Comparison of ENCODE assay signal across 1 cellular context in the genomic region with DNA sequence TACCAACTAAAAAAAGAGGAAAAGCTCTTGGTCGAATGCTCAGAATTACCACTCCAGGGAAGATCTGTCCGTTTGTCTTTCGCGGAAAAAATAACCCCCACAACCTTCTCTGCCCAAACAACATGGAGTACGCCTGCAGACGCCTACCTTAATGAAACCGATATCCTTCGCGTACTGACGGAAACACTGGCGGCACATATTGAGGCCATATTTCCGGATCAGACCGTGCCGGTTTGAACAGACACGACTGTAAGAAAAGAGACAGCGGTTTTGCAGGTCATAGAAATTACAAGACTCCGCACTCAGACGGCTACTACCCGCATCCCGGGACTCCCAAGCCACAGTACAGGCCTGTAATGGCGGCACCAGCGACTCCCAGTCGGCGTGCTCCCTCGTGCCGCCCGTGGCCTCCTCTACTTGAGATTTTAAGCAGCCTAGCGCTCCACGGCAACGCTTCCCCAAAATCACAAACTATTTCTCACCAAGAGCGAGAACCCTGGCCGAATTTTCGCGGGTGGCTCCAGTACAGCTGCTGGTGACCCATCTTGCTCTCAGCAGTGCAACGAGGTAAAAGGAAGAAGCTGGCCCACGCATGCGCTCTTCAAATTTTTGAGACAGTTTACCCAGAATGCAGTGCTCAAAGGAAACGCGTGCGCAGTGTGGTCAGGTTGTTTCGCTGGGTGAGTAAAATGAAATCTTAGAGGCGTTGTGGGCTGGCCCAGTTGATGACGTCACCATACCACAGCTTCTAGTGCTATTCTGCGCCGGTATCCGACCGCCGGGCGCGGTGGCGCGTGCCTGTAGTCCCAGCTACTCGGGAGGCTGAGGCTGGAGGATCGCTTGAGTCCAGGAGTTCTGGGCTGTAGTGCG.
TF ChIP-seq lines count a peak whose summit lies in the region.

TSS of gene RPS29 (minus strand) at position 578 of the 870 bp plus-strand sequence. CDS start at position 544, 34 bp downstream.

TF ChIP-seq in GM12878, 131 proteins besides CTCF, POLR2A, EP300 and RAD21 (continued from another document and continues in another):
- TF ChIP-seq, protein P1, sequence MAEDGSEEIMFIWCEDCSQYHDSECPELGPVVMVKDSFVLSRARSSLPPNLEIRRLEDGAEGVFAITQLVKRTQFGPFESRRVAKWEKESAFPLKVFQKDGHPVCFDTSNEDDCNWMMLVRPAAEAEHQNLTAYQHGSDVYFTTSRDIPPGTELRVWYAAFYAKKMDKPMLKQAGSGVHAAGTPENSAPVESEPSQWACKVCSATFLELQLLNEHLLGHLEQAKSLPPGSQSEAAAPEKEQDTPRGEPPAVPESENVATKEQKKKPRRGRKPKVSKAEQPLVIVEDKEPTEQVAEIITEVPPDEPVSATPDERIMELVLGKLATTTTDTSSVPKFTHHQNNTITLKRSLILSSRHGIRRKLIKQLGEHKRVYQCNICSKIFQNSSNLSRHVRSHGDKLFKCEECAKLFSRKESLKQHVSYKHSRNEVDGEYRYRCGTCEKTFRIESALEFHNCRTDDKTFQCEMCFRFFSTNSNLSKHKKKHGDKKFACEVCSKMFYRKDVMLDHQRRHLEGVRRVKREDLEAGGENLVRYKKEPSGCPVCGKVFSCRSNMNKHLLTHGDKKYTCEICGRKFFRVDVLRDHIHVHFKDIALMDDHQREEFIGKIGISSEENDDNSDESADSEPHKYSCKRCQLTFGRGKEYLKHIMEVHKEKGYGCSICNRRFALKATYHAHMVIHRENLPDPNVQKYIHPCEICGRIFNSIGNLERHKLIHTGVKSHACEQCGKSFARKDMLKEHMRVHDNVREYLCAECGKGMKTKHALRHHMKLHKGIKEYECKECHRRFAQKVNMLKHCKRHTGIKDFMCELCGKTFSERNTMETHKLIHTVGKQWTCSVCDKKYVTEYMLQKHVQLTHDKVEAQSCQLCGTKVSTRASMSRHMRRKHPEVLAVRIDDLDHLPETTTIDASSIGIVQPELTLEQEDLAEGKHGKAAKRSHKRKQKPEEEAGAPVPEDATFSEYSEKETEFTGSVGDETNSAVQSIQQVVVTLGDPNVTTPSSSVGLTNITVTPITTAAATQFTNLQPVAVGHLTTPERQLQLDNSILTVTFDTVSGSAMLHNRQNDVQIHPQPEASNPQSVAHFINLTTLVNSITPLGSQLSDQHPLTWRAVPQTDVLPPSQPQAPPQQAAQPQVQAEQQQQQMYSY (CRISPR knock-in tag; IDR thresholded peaks at IDR 0.05): peak; percentile 83
- TF ChIP-seq KLF5 (IDR thresholded peaks at IDR 0.05; ENCODE audit: partially characterized antibody): peak; percentile 81
- TF ChIP-seq SIX5 (IDR thresholded peaks at IDR 0.05; ENCODE audit: low read depth, low read length, severe bottlenecking): no peak
- TF ChIP-seq BACH1 (IDR thresholded peaks at IDR 0.05; ENCODE audit: borderline replicate concordance): no peak
- 0 out of 2 replicates have a peak, but pooled peaks have one; percentile 14 for TF ChIP-seq REST (IDR thresholded peaks at IDR 0.05; ENCODE audit: low read depth, low read length)
- TF ChIP-seq POLR2AphosphoS5 (IDR thresholded peaks at IDR 0.05; ENCODE audit: low read length): peak; percentile 99
- TF ChIP-seq, protein P2, sequence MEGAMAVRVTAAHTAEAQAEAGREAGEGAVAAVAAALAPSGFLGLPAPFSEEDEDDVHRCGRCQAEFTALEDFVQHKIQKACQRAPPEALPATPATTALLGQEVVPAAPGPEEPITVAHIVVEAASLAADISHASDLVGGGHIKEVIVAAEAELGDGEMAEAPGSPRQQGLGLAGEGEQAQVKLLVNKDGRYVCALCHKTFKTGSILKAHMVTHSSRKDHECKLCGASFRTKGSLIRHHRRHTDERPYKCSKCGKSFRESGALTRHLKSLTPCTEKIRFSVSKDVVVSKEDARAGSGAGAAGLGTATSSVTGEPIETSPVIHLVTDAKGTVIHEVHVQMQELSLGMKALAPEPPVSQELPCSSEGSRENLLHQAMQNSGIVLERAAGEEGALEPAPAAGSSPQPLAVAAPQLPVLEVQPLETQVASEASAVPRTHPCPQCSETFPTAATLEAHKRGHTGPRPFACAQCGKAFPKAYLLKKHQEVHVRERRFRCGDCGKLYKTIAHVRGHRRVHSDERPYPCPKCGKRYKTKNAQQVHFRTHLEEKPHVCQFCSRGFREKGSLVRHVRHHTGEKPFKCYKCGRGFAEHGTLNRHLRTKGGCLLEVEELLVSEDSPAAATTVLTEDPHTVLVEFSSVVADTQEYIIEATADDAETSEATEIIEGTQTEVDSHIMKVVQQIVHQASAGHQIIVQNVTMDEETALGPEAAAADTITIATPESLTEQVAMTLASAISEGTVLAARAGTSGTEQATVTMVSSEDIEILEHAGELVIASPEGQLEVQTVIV (IDR thresholded peaks at IDR 0.05; ENCODE audit: borderline replicate concordance, partially characterized antibody): no peak
- TF ChIP-seq, protein P3, sequence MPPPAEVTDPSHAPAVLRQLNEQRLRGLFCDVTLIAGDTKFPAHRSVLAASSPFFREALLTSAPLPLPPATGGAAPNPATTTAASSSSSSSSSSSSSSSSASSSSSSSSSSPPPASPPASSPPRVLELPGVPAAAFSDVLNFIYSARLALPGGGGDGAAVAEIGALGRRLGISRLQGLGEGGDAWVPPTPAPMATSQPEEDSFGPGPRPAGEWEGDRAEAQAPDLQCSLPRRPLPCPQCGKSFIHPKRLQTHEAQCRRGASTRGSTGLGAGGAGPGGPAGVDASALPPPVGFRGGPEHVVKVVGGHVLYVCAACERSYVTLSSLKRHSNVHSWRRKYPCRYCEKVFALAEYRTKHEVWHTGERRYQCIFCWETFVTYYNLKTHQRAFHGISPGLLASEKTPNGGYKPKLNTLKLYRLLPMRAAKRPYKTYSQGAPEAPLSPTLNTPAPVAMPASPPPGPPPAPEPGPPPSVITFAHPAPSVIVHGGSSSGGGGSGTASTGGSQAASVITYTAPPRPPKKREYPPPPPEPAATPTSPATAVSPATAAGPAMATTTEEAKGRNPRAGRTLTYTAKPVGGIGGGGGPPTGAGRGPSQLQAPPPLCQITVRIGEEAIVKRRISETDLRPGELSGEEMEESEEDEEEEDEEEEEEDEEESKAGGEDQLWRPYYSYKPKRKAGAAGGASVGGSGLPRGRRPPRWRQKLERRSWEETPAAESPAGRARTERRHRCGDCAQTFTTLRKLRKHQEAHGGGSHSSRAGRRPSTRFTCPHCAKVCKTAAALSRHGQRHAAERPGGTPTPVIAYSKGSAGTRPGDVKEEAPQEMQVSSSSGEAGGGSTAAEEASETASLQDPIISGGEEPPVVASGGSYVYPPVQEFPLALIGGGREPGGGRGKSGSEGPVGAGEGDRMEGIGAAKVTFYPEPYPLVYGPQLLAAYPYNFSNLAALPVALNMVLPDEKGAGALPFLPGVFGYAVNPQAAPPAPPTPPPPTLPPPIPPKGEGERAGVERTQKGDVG (CRISPR knock-in tag; IDR thresholded peaks at IDR 0.05): peak; percentile 91
- TF ChIP-seq MYC (IDR thresholded peaks at IDR 0.05; ENCODE audit: insufficient read depth, insufficient read length, insufficient replicate concordance, low read length, severe bottlenecking): no peak
- no peak for TF ChIP-seq RCOR1 (conservative IDR thresholded peaks at IDR 0.05; ENCODE audit: low read depth, low read length)
- TF ChIP-seq SPI1 (IDR thresholded peaks at IDR 0.05; ENCODE audit: borderline replicate concordance, insufficient read depth, low read depth, low read length): no peak
- TF ChIP-seq, protein P4, sequence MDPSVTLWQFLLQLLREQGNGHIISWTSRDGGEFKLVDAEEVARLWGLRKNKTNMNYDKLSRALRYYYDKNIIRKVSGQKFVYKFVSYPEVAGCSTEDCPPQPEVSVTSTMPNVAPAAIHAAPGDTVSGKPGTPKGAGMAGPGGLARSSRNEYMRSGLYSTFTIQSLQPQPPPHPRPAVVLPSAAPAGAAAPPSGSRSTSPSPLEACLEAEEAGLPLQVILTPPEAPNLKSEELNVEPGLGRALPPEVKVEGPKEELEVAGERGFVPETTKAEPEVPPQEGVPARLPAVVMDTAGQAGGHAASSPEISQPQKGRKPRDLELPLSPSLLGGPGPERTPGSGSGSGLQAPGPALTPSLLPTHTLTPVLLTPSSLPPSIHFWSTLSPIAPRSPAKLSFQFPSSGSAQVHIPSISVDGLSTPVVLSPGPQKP (IDR thresholded peaks at IDR 0.05; ENCODE audit: low read depth, low read length): no peak
- TF ChIP-seq CBX3 (IDR thresholded peaks at IDR 0.05; ENCODE audit: borderline replicate concordance, low read depth): no peak
- TF ChIP-seq, protein P5, sequence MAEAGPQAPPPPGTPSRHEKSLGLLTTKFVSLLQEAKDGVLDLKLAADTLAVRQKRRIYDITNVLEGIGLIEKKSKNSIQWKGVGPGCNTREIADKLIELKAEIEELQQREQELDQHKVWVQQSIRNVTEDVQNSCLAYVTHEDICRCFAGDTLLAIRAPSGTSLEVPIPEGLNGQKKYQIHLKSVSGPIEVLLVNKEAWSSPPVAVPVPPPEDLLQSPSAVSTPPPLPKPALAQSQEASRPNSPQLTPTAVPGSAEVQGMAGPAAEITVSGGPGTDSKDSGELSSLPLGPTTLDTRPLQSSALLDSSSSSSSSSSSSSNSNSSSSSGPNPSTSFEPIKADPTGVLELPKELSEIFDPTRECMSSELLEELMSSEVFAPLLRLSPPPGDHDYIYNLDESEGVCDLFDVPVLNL (IDR thresholded peaks at IDR 0.05; ENCODE audit: low read depth, low read length): no peak
- no peak for TF ChIP-seq ZNF274 (IDR thresholded peaks at IDR 0.05; ENCODE audit: insufficient read depth, insufficient read length)
- TF ChIP-seq RELB (IDR thresholded peaks at IDR 0.05; ENCODE audit: low read depth): peak; percentile 73; the same call in 1 of the 2 replicates
- peak; percentile 75; the same call in 1 of the 2 replicates for TF ChIP-seq ZBTB40 (IDR thresholded peaks at IDR 0.05; ENCODE audit: borderline replicate concordance)
- TF ChIP-seq NR2C2 (IDR thresholded peaks at IDR 0.05; ENCODE audit: borderline replicate concordance, control insufficient read depth, insufficient read length, low read depth): no peak
- peak; percentile 100 for TF ChIP-seq ATF7 (IDR thresholded peaks at IDR 0.05; ENCODE audit: low read depth)
- TF ChIP-seq PML (IDR thresholded peaks at IDR 0.05; ENCODE audit: low read length): peak; percentile 97
- no peak for TF ChIP-seq SUPT20H (IDR thresholded peaks at IDR 0.05; ENCODE audit: borderline replicate concordance, control insufficient read depth, low read depth, low read length)
- TF ChIP-seq SMAD5 (IDR thresholded peaks at IDR 0.05; ENCODE audit: low read depth): peak; percentile 97
- no peak for TF ChIP-seq HDAC6 (IDR thresholded peaks at IDR 0.05; ENCODE audit: unreplicated experiment)
- no peak for TF ChIP-seq ZZZ3 (IDR thresholded peaks at IDR 0.05; ENCODE audit: control insufficient read depth, insufficient read length, low read depth)
- TF ChIP-seq TCF7 (IDR thresholded peaks at IDR 0.05; ENCODE audit: borderline replicate concordance): no peak
